In the genomic region with DNA sequence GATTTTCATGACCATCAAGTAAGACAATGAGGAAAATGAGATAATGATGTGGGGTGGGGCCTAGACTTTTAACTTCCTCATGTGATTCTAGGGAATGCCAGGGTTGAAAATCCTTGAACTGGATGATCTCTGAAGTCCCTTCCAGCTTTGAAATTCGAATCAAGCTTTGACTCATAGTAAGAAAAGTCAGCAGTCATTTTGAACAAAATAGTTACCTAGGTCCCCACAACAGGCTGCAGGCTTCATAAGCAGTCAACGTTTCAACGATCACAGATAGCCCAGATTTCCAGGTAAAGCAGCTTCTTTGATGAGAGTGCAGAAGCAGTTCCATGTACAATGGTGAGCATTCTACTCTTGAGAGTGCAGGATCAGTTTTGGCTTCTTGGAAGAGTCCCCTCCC, we compare ENCODE assay signal across 18 cellular contexts.
DNase-seq lines count a peak whose midpoint lies in the region; ATAC-seq and TF ChIP-seq lines count a peak whose summit lies in the region.
"Had no signal": no experiment of that assay in that cellular context is flagged by ENCODE, and none has a peak within 500 bp of the region (broad histone marks: within the 10 kb centered on the region; RNA-seq: fewer than 3 reads in every experiment).

No MANE protein-coding gene starts in this region.

- ATAC-seq in GM18868 (IDR thresholded peaks at IDR 0.05; ENCODE audit: unreplicated experiment): peak; percentile 86
- ATAC-seq in HG02884 (IDR thresholded peaks at IDR 0.05; ENCODE audit: unreplicated experiment): peak; percentile 61
- ATAC-seq in HG03196 (IDR thresholded peaks at IDR 0.05; ENCODE audit: unreplicated experiment): no peak
- ATAC-seq: SK-N-SH treated with all-trans-retinoic acid at 6 μM for 48 hours had no signal

- peak; percentile 16 for TF ChIP-seq CTCF in GM12873 (IDR thresholded peaks at IDR 0.05; ENCODE audit: insufficient read depth, low read depth, low read length, missing control alignments)
- peak; percentile 8 for TF ChIP-seq CTCF in epithelial cell of proximal tubule (conservative IDR thresholded peaks at IDR 0.05; ENCODE audit: low read depth, low read length)

- DNase-seq in epithelial cell of proximal tubule (ENCODE audit: low read depth) (no peak), MV-4-11 (lab: John Stamatoyannopoulos, UW) (no peak)
- no peak for DNase-seq in stimulated activated CD4-positive, alpha-beta T cell treated with anti-CD3 and anti-CD28 coated beads, Interleukin-4, amount 100 ng/mL, for 24 hours
- DNase-seq: CD4-positive, CD25-positive, alpha-beta regulatory T cell; NCI-H1092; NCI-H1694; NCI-H2107; NCI-H345; NCI-H526; SHP77; T-helper 1 cell; T1000 had no signal

- no peak overlapping the region for H3K4me3 ChIP-seq in epithelial cell of proximal tubule (ENCODE audit: low read depth, low read length)
- H3K4me3 ChIP-seq: HAP-1 had no signal
